ENCODE assay signal across 8 cellular contexts in genomic region chr20:31572701-31573554, GRCh38. TPM values are rescaled to one million over a fixed set of nuclear protein-coding genes. Genes with fewer than 3 reads are reported as not detected.
A peak's percentile ranks its signal among the peaks of the same experiment; 100 is the strongest.
DNase-seq lines count a peak whose midpoint lies in the region; ATAC-seq and TF ChIP-seq lines count a peak whose summit lies in the region.

No MANE protein-coding gene starts in this region.

- peak; percentile 20 for TF ChIP-seq CTCF in chondrocyte (IDR thresholded peaks at IDR 0.05)

- peak overlapping the region; percentile 83 for H3K4me3 Mint-ChIP-seq in chondrocyte (ENCODE audit: unreplicated experiment)

- peak; percentile 95 for DNase-seq in AG20443 (ENCODE audit: low spot score)
- peak; percentile 99 for DNase-seq in NCI-H460 (ENCODE audit: extremely low read depth, low read depth)
- DNase-seq in activated CD4-positive, alpha-beta T cell treated with anti-CD3 and anti-CD28 coated beads for 24 hours (ENCODE audit: low read depth in 2 of 2): peak; percentile 76 to 83
- DNase-seq in chondrocyte (ENCODE audit: low spot score): peak; percentile 97
- peak; percentile 99 for DNase-seq in kidney tubule cell (ENCODE audit: low spot score)
- peak; percentile 66 to 75 for DNase-seq in stimulated activated CD4-positive, alpha-beta T cell treated with anti-CD3 and anti-CD28 coated beads, Interleukin-1b, Interleukin-23, amount 100 ng/mL, for 1 hour (ENCODE audit: low read depth in 2 of 2)

- no peaks in the 10 kb centered on the region for H3K27me3 Mint-ChIP-seq in chondrocyte (ENCODE audit: low read depth)

- TF ChIP-seq POLR2A in GM19193 (IDR thresholded peaks at IDR 0.05; ENCODE audit: extremely low read depth, insufficient read depth, insufficient read length): peak; percentile 62

- no peaks in the 10 kb centered on the region for H3K36me3 Mint-ChIP-seq in chondrocyte (ENCODE audit: low read depth)

- ATAC-seq in HG03432 (IDR thresholded peaks at IDR 0.05; ENCODE audit: unreplicated experiment): peak; percentile 91

- peaks cover under 1% of the 10 kb centered on the region for H3K9me3 Mint-ChIP-seq in chondrocyte (ENCODE audit: low read depth)

- H3K27ac Mint-ChIP-seq in chondrocyte (ENCODE audit: unreplicated experiment): peak overlapping the region; percentile 94

- peaks cover 40% of the 10 kb centered on the region for H3K4me1 Mint-ChIP-seq in chondrocyte (ENCODE audit: low read depth)

RNA-seq across cellular contexts. Expression of gene ID1, which starts 32.2 kb away (rescaled TPM):
- 125 and 149 TPM in 2 replicates for total RNA-seq in NCI-H460 (2014; rRNA removed; shearing (Covaris generic))
- polyA plus RNA-seq in NCI-H460 (2014; cell fraction: nucleus; rRNA removed): 611 and 614 TPM in 2 replicates
- total RNA-seq in chondrocyte: 7.7 to 73.7 TPM (median 9.0 TPM) in 3 replicates

RNA-seq across cellular contexts. Expression of gene HM13, which starts 58.7 kb away (rescaled TPM):
- 85.3 and 97.3 TPM in 2 replicates for total RNA-seq in NCI-H460 (2014; rRNA removed; shearing (Covaris generic))
- polyA plus RNA-seq in NCI-H460 (2014; cell fraction: nucleus; rRNA removed): 111 and 116 TPM in 2 replicates
- 228 to 277 TPM (median 269 TPM) in 3 replicates for total RNA-seq in chondrocyte

Comparison
In these comparisons a context has a peak if more than half of its experiments do, and no peak if none do; other contexts are left out.
1. Peak in every context shown above with its lines: DNase-seq and ATAC-seq.